ENCODE assay signal across 28 cellular contexts in genomic region chr6:83976871-83977270, GRCh38. TPM values are rescaled to one million over a fixed set of nuclear protein-coding genes. Genes with fewer than 3 reads are reported as not detected.
DNase-seq lines count a peak whose midpoint lies in the region; ATAC-seq and TF ChIP-seq lines count a peak whose summit lies in the region.
"Had no signal": no experiment of that assay in that cellular context is flagged by ENCODE, and none has a peak within 500 bp of the region (broad histone marks: within the 10 kb centered on the region; RNA-seq: fewer than 3 reads in every experiment).

No MANE protein-coding gene starts in this region.

- H3K36me3 ChIP-seq in mucosa of descending colon (ENCODE audit: low read depth), result no peaks in the 10 kb centered on the region
- H3K36me3 ChIP-seq: lower lobe of right lung had no signal

- ATAC-seq in mucosa of descending colon, result peak; percentile 74
- ATAC-seq in left ventricle myocardium superior, result no peak
- ATAC-seq: activated naive CD4-positive, alpha-beta T cell treated with anti-CD3 and anti-CD28 coated beads, Interleukin-2, amount 50 U/mL, for 72 hours had no signal

- peak; percentile 6 for DNase-seq in Daoy (ENCODE audit: low read depth)
- DNase-seq in NCI-H69 (lab: John Stamatoyannopoulos, UW), result peak; percentile 38
- DNase-seq in epithelial cell of esophagus (ENCODE audit: low read depth), result peak; percentile 44
- no peak for DNase-seq in mucosa of descending colon
- DNase-seq in HEK293T (ENCODE audit: extremely low spot score), result no peak
- no peak for DNase-seq in left ventricle myocardium superior
- no peak for DNase-seq in NCI-H1436 (lab: John Stamatoyannopoulos, UW)
- DNase-seq in NCI-H2171 treated with DMSO at 0.1 percent for 48 hours (lab: John Stamatoyannopoulos, UW), result no peak
- DNase-seq: activated B cell treated with CpG ODN at 0.5 μM for 24 hours; activated CD4-positive, alpha-beta T cell treated with anti-CD3 and anti-CD28 coated beads, Interleukin-2, amount 10 ng/mL, durations not matched to agents 7 days and 5 days; activated effector memory CD4-positive, alpha-beta T cell treated with Interleukin-2 at 50 U/mL for 16 hours; amygdala; Calu3; DMS79 treated with DMSO at 0.1 percent for 48 hours; Kasumi-1; kidney; lower lobe of right lung; MV-4-11; NCI-H146; NCI-H2107; SIG-M5; stimulated activated CD4-positive, alpha-beta T cell treated with anti-CD3 and anti-CD28 coated beads, Interleukin-15, amount 100 ng/mL, for 24 hours; stimulated activated CD4-positive, alpha-beta T cell treated with anti-CD3 and anti-CD28 coated beads, Interleukin-4, amount 100 ng/mL, for 4 hours; substantia nigra; SW 1271; T-helper 9 cell had no signal

- POLR2A ChIA-PET in HEK293T (lab: Yijun Ruan, JAX), result no interaction called here

- H3K4me3 ChIP-seq in epithelial cell of esophagus (ENCODE audit: low read length) (no peak overlapping the region), mucosa of descending colon (no peak overlapping the region)
- H3K4me3 ChIP-seq: lower lobe of right lung had no signal

- no peaks in the 10 kb centered on the region for H3K4me1 ChIP-seq in mucosa of descending colon (ENCODE audit: low read depth)
- H3K4me1 ChIP-seq: lower lobe of right lung had no signal

- no peaks in the 10 kb centered on the region for H3K9me3 ChIP-seq in mucosa of descending colon
- H3K9me3 ChIP-seq: lower lobe of right lung had no signal

- CTCF ChIA-PET in HEK293T (lab: Yijun Ruan, JAX), result no interaction called here

- intact Hi-C loops in mucosa of descending colon (cut with DNase I, micrococcal nuclease) (no loop called here), left ventricle myocardium superior (cut with micrococcal nuclease) (no loop called here)

- TF ChIP-seq CTCF in epithelial cell of esophagus (IDR thresholded peaks at IDR 0.05; ENCODE audit: insufficient read depth, low read depth, low read length, missing control alignments) (no peak), mucosa of descending colon (IDR thresholded peaks at IDR 0.05) (no peak)

TF ChIP-seq in HEK293T, 16 proteins besides CTCF, POLR2A, EP300 and RAD21:
- TF ChIP-seq NFRKB (IDR thresholded peaks at IDR 0.05), result no peak
- no peak for TF ChIP-seq SP1 (IDR thresholded peaks at IDR 0.05)
- no peak for TF ChIP-seq L3MBTL2 (conservative IDR thresholded peaks at IDR 0.05)
- TF ChIP-seq BHLHE40 (IDR thresholded peaks at IDR 0.05; ENCODE audit: borderline replicate concordance), result no peak
- no peak for TF ChIP-seq TARDBP (IDR thresholded peaks at IDR 0.05)

RNA-seq across cellular contexts. Expression of gene MRAP2, which starts 56.7 kb away (rescaled TPM):
- 0.92 and 1.9 TPM in 2 replicates for total RNA-seq in Daoy (2014; rRNA removed; shearing (Covaris generic))
- total RNA-seq in mucosa of descending colon (1 to 10 TPM; 2.4 to 9.0 (median 6.3) TPM), left ventricle myocardium superior (not detected)
- total RNA-seq: activated B cell treated with CpG ODN at 0.5 μM for 24 hours; activated CD4-positive, alpha-beta T cell treated with anti-CD3 and anti-CD28 coated beads, Interleukin-2, amount 10 ng/mL, durations not matched to agents 7 days and 5 days; activated CD8-positive, alpha-beta memory T cell treated with anti-CD3 and anti-CD28 coated beads for 36 hours; activated naive CD4-positive, alpha-beta T cell treated with anti-CD3 and anti-CD28 coated beads, Interleukin-2, amount 50 U/mL, for 72 hours had no signal

Comparison
In these comparisons a context has a peak if more than half of its experiments do, and no peak if none do; other contexts are left out.
1. DNase-seq: peak in Daoy (single experiment), NCI-H69 (single experiment) and epithelial cell of esophagus (single experiment); none in mucosa of descending colon (0 of 3), HEK293T (single experiment), left ventricle myocardium superior (single experiment), NCI-H1436 (single experiment) and NCI-H2171 treated with DMSO at 0.1 percent for 48 hours (single experiment).